ENCODE assay signal across 24 cellular contexts in genomic region chr3:20552605-20553275, GRCh38.
"Had no signal": no experiment of that assay in that cellular context is flagged by ENCODE, and none has a peak within 500 bp of the region (broad histone marks: within the 10 kb centered on the region; RNA-seq: fewer than 3 reads in every experiment).

No MANE protein-coding gene starts in this region.

- ATAC-seq: activated CD8-positive, alpha-beta memory T cell treated with anti-CD3 and anti-CD28 coated beads, Interleukin-2, amount 10 ng/mL, durations not matched to agents 7 days and 5 days; activated CD8-positive, alpha-beta T cell treated with anti-CD3 and anti-CD28 coated beads for 36 hours; activated naive CD4-positive, alpha-beta T cell treated with anti-CD3 and anti-CD28 coated beads, Interleukin-2, amount 50 U/mL, for 72 hours; esophagus mucosa; gastrocnemius medialis; left ventricle myocardium superior; naive thymus-derived CD8-positive, alpha-beta T cell had no signal

- H3K4me1 Mint-ChIP-seq: activated CD4-positive, alpha-beta T cell treated with anti-CD3 and anti-CD28 coated beads, Interleukin-2, amount 10 ng/mL, durations not matched to agents 7 days and 5 days; activated CD8-positive, alpha-beta memory T cell treated with anti-CD3 and anti-CD28 coated beads, Interleukin-2, amount 10 ng/mL, durations not matched to agents 7 days and 5 days; mesothelial cell of epicardium; naive thymus-derived CD8-positive, alpha-beta T cell had no signal

- H3K27me3 Mint-ChIP-seq: activated CD4-positive, alpha-beta T cell treated with anti-CD3 and anti-CD28 coated beads, Interleukin-2, amount 10 ng/mL, durations not matched to agents 7 days and 5 days; activated CD8-positive, alpha-beta memory T cell treated with anti-CD3 and anti-CD28 coated beads, Interleukin-2, amount 10 ng/mL, durations not matched to agents 7 days and 5 days; activated CD8-positive, alpha-beta T cell treated with anti-CD3 and anti-CD28 coated beads for 36 hours; naive thymus-derived CD8-positive, alpha-beta T cell had no signal

- H3K27ac Mint-ChIP-seq: activated CD4-positive, alpha-beta T cell treated with anti-CD3 and anti-CD28 coated beads, Interleukin-2, amount 10 ng/mL, durations not matched to agents 7 days and 5 days; activated CD8-positive, alpha-beta memory T cell treated with anti-CD3 and anti-CD28 coated beads, Interleukin-2, amount 10 ng/mL, durations not matched to agents 7 days and 5 days; activated CD8-positive, alpha-beta T cell treated with anti-CD3 and anti-CD28 coated beads for 36 hours; activated naive CD4-positive, alpha-beta T cell treated with anti-CD3 and anti-CD28 coated beads, Interleukin-2, amount 50 U/mL, for 72 hours; activated T-helper 1 cell treated with anti-CD3 and anti-CD28 coated beads, Interleukin-12 subunit alpha, Interleukin-12 subunit beta, Interleukin-2, Interleukin-4 antibody, amounts not matched to agents 30 ng/mL and 10 ng/mL and 1 ng/mL, durations not matched to agents 14 hours and 24 hours and 36 hours; mesothelial cell of epicardium; naive thymus-derived CD8-positive, alpha-beta T cell; neural progenitor cell; T-helper 2 cell treated with Interferon-gamma antibody and Interleukin-4, amounts not matched to agents 5 μg/mL and 100 μg/mL, for 36 hours had no signal

- DNase-seq: activated CD4-positive, alpha-beta T cell treated with anti-CD3 and anti-CD28 coated beads, Interleukin-2, amount 10 ng/mL, durations not matched to agents 7 days and 5 days; activated CD4-positive, CD25-positive, alpha-beta regulatory T cell treated with anti-CD3 and anti-CD28 coated beads, Interleukin-2, amount 50 U/mL, for 72 hours; activated CD8-positive, alpha-beta memory T cell treated with anti-CD3 and anti-CD28 coated beads, Interleukin-2, amount 10 ng/mL, durations not matched to agents 7 days and 5 days; activated CD8-positive, alpha-beta T cell treated with anti-CD3 and anti-CD28 coated beads for 36 hours; activated T-cell treated with anti-CD3 and anti-CD28 coated beads for 4 hours; brain microvascular endothelial cell; caudate nucleus; dermis blood vessel endothelial cell; effector CD8-positive, alpha-beta T cell; gastrocnemius medialis; hippocampal formation; left ventricle myocardium superior; mammary epithelial cell; naive thymus-derived CD8-positive, alpha-beta T cell; spleen; stimulated activated CD4-positive, alpha-beta T cell treated with anti-CD3 and anti-CD28 coated beads, Interleukin-4, amount 100 ng/mL, for 24 hours; stomach; transverse colon had no signal

- H3K4me3 Mint-ChIP-seq: activated CD4-positive, alpha-beta T cell treated with anti-CD3 and anti-CD28 coated beads, Interleukin-2, amount 10 ng/mL, durations not matched to agents 7 days and 5 days; activated CD8-positive, alpha-beta memory T cell treated with anti-CD3 and anti-CD28 coated beads, Interleukin-2, amount 10 ng/mL, durations not matched to agents 7 days and 5 days; activated CD8-positive, alpha-beta T cell treated with anti-CD3 and anti-CD28 coated beads for 36 hours; activated T-helper 1 cell treated with anti-CD3 and anti-CD28 coated beads, Interleukin-12 subunit alpha, Interleukin-12 subunit beta, Interleukin-2, Interleukin-4 antibody, amounts not matched to agents 30 ng/mL and 10 ng/mL and 1 ng/mL, durations not matched to agents 14 hours and 24 hours and 36 hours; mesothelial cell of epicardium; naive thymus-derived CD8-positive, alpha-beta T cell; neural progenitor cell; T-helper 2 cell treated with Interferon-gamma antibody and Interleukin-4, amounts not matched to agents 5 μg/mL and 100 μg/mL, for 36 hours had no signal

- H3K36me3 Mint-ChIP-seq: activated CD8-positive, alpha-beta memory T cell treated with anti-CD3 and anti-CD28 coated beads, Interleukin-2, amount 10 ng/mL, durations not matched to agents 7 days and 5 days; neural progenitor cell had no signal
